ENCODE assay signal across 33 cellular contexts in genomic region chr5:136350339-136350738, GRCh38. TPM values are rescaled to one million over a fixed set of nuclear protein-coding genes. Genes with fewer than 3 reads are reported as not detected.
"Had no signal": no experiment of that assay in that cellular context is flagged by ENCODE, and none has a peak within 500 bp of the region (broad histone marks: within the 10 kb centered on the region; RNA-seq: fewer than 3 reads in every experiment).

No MANE protein-coding gene starts in this region.

- ATAC-seq: esophagus mucosa; gastrocnemius medialis; heart right ventricle; left cardiac atrium; left lung; left ventricle myocardium superior; lower lobe of right lung; mucosa of descending colon; naive thymus-derived CD8-positive, alpha-beta T cell had no signal

- DNase-seq: colonic mucosa; cortex of kidney; dorsolateral prefrontal cortex; effector CD4-positive, alpha-beta T cell; effector memory CD4-positive, alpha-beta T cell; erythroblast; esophagus squamous epithelium; foreskin fibroblast; foreskin melanocyte; gastrocnemius medialis; glutamatergic neuron; head of caudate nucleus; heart right ventricle; hippocampal formation; left cardiac atrium; left lung; left ventricle myocardium superior; lower lobe of right lung; mammary epithelial cell; mesendoderm; mucosa of descending colon; naive B cell; naive thymus-derived CD8-positive, alpha-beta T cell had no signal

- H3K4me3 Mint-ChIP-seq: dendritic cell treated with granulocyte-macrophage colony-stimulating factor and Interleukin-4, amounts not matched to agents 40 ng/mL and 50 ng/mL, for 4 days; memory B cell; naive B cell; naive thymus-derived CD8-positive, alpha-beta T cell had no signal

- H3K36me3 ChIP-seq: colonic mucosa, esophagus squamous epithelium, gastrocnemius medialis, heart right ventricle, left lung, lower lobe of right lung had no signal

- H3K9me3 ChIP-seq: colonic mucosa, esophagus squamous epithelium, gastrocnemius medialis, heart right ventricle, left lung, lower lobe of right lung, mucosa of descending colon had no signal

- H3K4me1 Mint-ChIP-seq: memory B cell; naive B cell; naive thymus-derived CD8-positive, alpha-beta T cell had no signal

- H3K4me1 ChIP-seq: colonic mucosa, esophagus squamous epithelium, gastrocnemius medialis, heart right ventricle, left lung, lower lobe of right lung had no signal

- H3K27me3 Mint-ChIP-seq: dendritic cell treated with granulocyte-macrophage colony-stimulating factor and Interleukin-4, amounts not matched to agents 40 ng/mL and 50 ng/mL, for 4 days; naive B cell had no signal

- H3K9me3 Mint-ChIP-seq: dendritic cell treated with granulocyte-macrophage colony-stimulating factor and Interleukin-4, amounts not matched to agents 40 ng/mL and 50 ng/mL, for 4 days had no signal

- FAIRE-seq: islet of Langerhans, keratinocyte had no signal

- H3K4me3 ChIP-seq: colonic mucosa, dorsolateral prefrontal cortex, esophagus squamous epithelium, gastrocnemius medialis, heart right ventricle, left lung, lower lobe of right lung, mucosa of descending colon had no signal

- H3K27me3 ChIP-seq: colonic mucosa, esophagus squamous epithelium, gastrocnemius medialis, left lung had no signal

- H3K27ac Mint-ChIP-seq: dendritic cell treated with granulocyte-macrophage colony-stimulating factor and Interleukin-4, amounts not matched to agents 40 ng/mL and 50 ng/mL, for 4 days; memory B cell; naive B cell; naive thymus-derived CD8-positive, alpha-beta T cell had no signal

- H3K36me3 Mint-ChIP-seq: memory B cell; naive B cell; naive thymus-derived CD8-positive, alpha-beta T cell had no signal

- H3K27ac ChIP-seq: colonic mucosa, dorsolateral prefrontal cortex, epithelial cell of prostate, esophagus squamous epithelium, gastrocnemius medialis, heart right ventricle, left lung, lower lobe of right lung had no signal

RNA-seq across cellular contexts. Expression of gene TRPC7, which starts 15.0 kb away (rescaled TPM):
- total RNA-seq: colonic mucosa; esophagus mucosa; esophagus squamous epithelium; gastrocnemius medialis; glomerular endothelial cell; heart right ventricle; kidney epithelial cell; left cardiac atrium; left lung; left ventricle myocardium superior; lower leg skin; lower lobe of right lung; mammary epithelial cell; myocyte; naive thymus-derived CD8-positive, alpha-beta T cell had no signal
- polyA plus RNA-seq: heart right ventricle; keratinocyte; mammary epithelial cell; naive thymus-derived CD8-positive, alpha-beta T cell had no signal
